ENCODE assay signal across 19 cellular contexts in genomic region chr7:131038153-131038552, GRCh38.
DNase-seq lines count a peak whose midpoint lies in the region; ATAC-seq and TF ChIP-seq lines count a peak whose summit lies in the region.
"Had no signal": no experiment of that assay in that cellular context is flagged by ENCODE, and none has a peak within 500 bp of the region (broad histone marks: within the 10 kb centered on the region; RNA-seq: fewer than 3 reads in every experiment).

No MANE protein-coding gene starts in this region.

- DNase-seq in activated CD8-positive, alpha-beta T cell treated with anti-CD3 and anti-CD28 coated beads for 36 hours: no peak
- no peak for DNase-seq in activated CD8-positive, alpha-beta T cell treated with anti-CD3 and anti-CD28 coated beads, Interleukin-2, amount 10 ng/mL, durations not matched to agents 7 days and 5 days
- no peak for DNase-seq in DND-41
- no peak for DNase-seq in activated naive CD8-positive, alpha-beta T cell treated with anti-CD3 and anti-CD28 coated beads for 36 hours
- DNase-seq in psoas muscle: no peak
- DNase-seq in NCI-H1417 treated with DMSO at 0.1 percent for 48 hours (lab: John Stamatoyannopoulos, UW): no peak
- no peak for DNase-seq in AG08396 (ENCODE audit: low spot score)
- DNase-seq: amygdala, foreskin melanocyte, left lung, NCI-H1092 treated with DMSO at 0.1 percent for 48 hours, NCI-H748 treated with DMSO at 0.1 percent for 48 hours, WERI-Rb-1 had no signal

- H3K36me3 ChIP-seq in DND-41 (ENCODE audit: insufficient read depth, low read length) (peaks cover 8% of the 10 kb centered on the region; the same call in 1 of the 2 replicates), psoas muscle (ENCODE audit: insufficient read depth in 1 of 2, low read depth in 1 of 2) (peaks cover 0 to under 1% of the 10 kb centered on the region in 2 donors)
- H3K36me3 ChIP-seq: left lung, WERI-Rb-1 had no signal

- peaks cover 34% of the 10 kb centered on the region for H3K36me3 Mint-ChIP-seq in activated CD8-positive, alpha-beta T cell treated with anti-CD3 and anti-CD28 coated beads for 36 hours (ENCODE audit: low read depth)
- H3K36me3 Mint-ChIP-seq in activated CD8-positive, alpha-beta T cell treated with anti-CD3 and anti-CD28 coated beads, Interleukin-2, amount 10 ng/mL, durations not matched to agents 7 days and 5 days (ENCODE audit: low read depth): no peaks in the 10 kb centered on the region
- H3K36me3 Mint-ChIP-seq in activated naive CD8-positive, alpha-beta T cell treated with anti-CD3 and anti-CD28 coated beads for 36 hours: peaks cover 30% of the 10 kb centered on the region

- no peak overlapping the region for H3K4me3 ChIP-seq in DND-41 (ENCODE audit: low read depth in 1 of 2, low read length in 2 of 2)
- no peak overlapping the region for H3K4me3 ChIP-seq in psoas muscle
- H3K4me3 ChIP-seq: left lung, smooth muscle cell had no signal

- H3K4me2 ChIP-seq in DND-41 (ENCODE audit: insufficient read depth, low read length): 0 out of 2 replicates have a peak overlapping the region, but pooled peaks have one; percentile 6
- H3K4me2 ChIP-seq: KMS-11, smooth muscle cell had no signal

- peaks cover 17% of the 10 kb centered on the region for H4K20me1 ChIP-seq in DND-41 (ENCODE audit: insufficient read depth, low read length)

- intact Hi-C loops in activated CD8-positive, alpha-beta T cell treated with anti-CD3 and anti-CD28 coated beads for 36 hours (cut with micrococcal nuclease): no loop called here
- intact Hi-C loops in psoas muscle (cut with DNase I): loop anchor here (5.0 kb wide), 2 partner anchors 41 to 56 kb away; no protein-coding TSS in a partner anchor

- H2AFZ ChIP-seq in DND-41 (ENCODE audit: low read depth, low read length): no peak overlapping the region
- H2AFZ ChIP-seq: parathyroid adenoma had no signal

- no peak overlapping the region for H3K9ac ChIP-seq in DND-41 (ENCODE audit: low read depth, low read length)
- H3K9ac ChIP-seq: KMS-11, parathyroid adenoma had no signal

- POLR2A ChIA-PET in activated CD8-positive, alpha-beta T cell treated with anti-CD3 and anti-CD28 coated beads for 36 hours (lab: Charles Lee): interaction anchor here (1.0 to 3.9 kb wide), 5 partner anchors 29 to 98 kb away, joined by 3 to 41 read pairs (median 3); no protein-coding TSS in a partner anchor
- POLR2A ChIA-PET in activated CD8-positive, alpha-beta T cell treated with anti-CD3 and anti-CD28 coated beads, Interleukin-2, amount 10 ng/mL, durations not matched to agents 7 days and 5 days (lab: Charles Lee): interaction anchor here (0.5 kb wide), 1 partner anchor 141 kb away, joined by 3 read pairs; no protein-coding TSS in a partner anchor

- no peaks in the 10 kb centered on the region for H3K27me3 ChIP-seq in DND-41 (ENCODE audit: insufficient read depth, low read length, poor library complexity)
- no peaks in the 10 kb centered on the region for H3K27me3 ChIP-seq in psoas muscle (ENCODE audit: insufficient read depth in 3 of 3, low read length in 2 of 3)
- H3K27me3 ChIP-seq: left lung had no signal

- CTCF ChIA-PET in activated CD8-positive, alpha-beta T cell treated with anti-CD3 and anti-CD28 coated beads for 36 hours (lab: Charles Lee): interaction anchor here (1.0 to 7.1 kb wide), 5 partner anchors 11 to 141 kb away, joined by 3 to 208 read pairs (median 3); no protein-coding TSS in a partner anchor
- CTCF ChIA-PET in activated CD8-positive, alpha-beta T cell treated with anti-CD3 and anti-CD28 coated beads, Interleukin-2, amount 10 ng/mL, durations not matched to agents 7 days and 5 days (lab: Charles Lee): interaction anchor here (0.5 to 4.9 kb wide), 7 partner anchors 10 to 162 kb away, joined by 3 to 132 read pairs (median 3); no protein-coding TSS in a partner anchor

- H3K79me2 ChIP-seq in DND-41 (ENCODE audit: insufficient read depth, low read length): peaks cover 97% of the 10 kb centered on the region

- no peak overlapping the region for H3K4me3 Mint-ChIP-seq in activated CD8-positive, alpha-beta T cell treated with anti-CD3 and anti-CD28 coated beads for 36 hours
- H3K4me3 Mint-ChIP-seq in activated CD8-positive, alpha-beta T cell treated with anti-CD3 and anti-CD28 coated beads, Interleukin-2, amount 10 ng/mL, durations not matched to agents 7 days and 5 days: no peak overlapping the region
- H3K4me3 Mint-ChIP-seq in activated naive CD8-positive, alpha-beta T cell treated with anti-CD3 and anti-CD28 coated beads for 36 hours: no peak overlapping the region
- H3K4me3 Mint-ChIP-seq: CD14-positive monocyte had no signal

- no peak for TF ChIP-seq CTCF in activated CD8-positive, alpha-beta T cell treated with anti-CD3 and anti-CD28 coated beads for 36 hours (IDR thresholded peaks at IDR 0.05)
- TF ChIP-seq CTCF in DND-41 (IDR thresholded peaks at IDR 0.05; ENCODE audit: borderline replicate concordance, extremely low read depth, low read length, poor library complexity, severe bottlenecking) (no peak), psoas muscle (IDR thresholded peaks at IDR 0.05) (no peak)

- H3K4me1 ChIP-seq in DND-41 (ENCODE audit: insufficient read depth, low read length) (peaks cover 54% of the 10 kb centered on the region), psoas muscle (peaks cover 67% of the 10 kb centered on the region)

- H3K27ac ChIP-seq in DND-41 (ENCODE audit: low read length) (peak overlapping the region; percentile 17; the same call in 1 of the 2 replicates), psoas muscle (peak overlapping the region; percentile 54)
- H3K27ac ChIP-seq: HL-60, KMS-11, parathyroid adenoma, WERI-Rb-1 had no signal

- H3K4me1 Mint-ChIP-seq in activated CD8-positive, alpha-beta T cell treated with anti-CD3 and anti-CD28 coated beads for 36 hours (ENCODE audit: low read depth): peaks cover 75% of the 10 kb centered on the region
- H3K4me1 Mint-ChIP-seq in activated CD8-positive, alpha-beta T cell treated with anti-CD3 and anti-CD28 coated beads, Interleukin-2, amount 10 ng/mL, durations not matched to agents 7 days and 5 days (ENCODE audit: low read depth): peaks cover 40% of the 10 kb centered on the region
- H3K4me1 Mint-ChIP-seq in activated naive CD8-positive, alpha-beta T cell treated with anti-CD3 and anti-CD28 coated beads for 36 hours: peaks cover 71% of the 10 kb centered on the region

- ATAC-seq in activated CD8-positive, alpha-beta T cell treated with anti-CD3 and anti-CD28 coated beads for 36 hours: no peak
- no peak for ATAC-seq in activated CD8-positive, alpha-beta T cell treated with anti-CD3 and anti-CD28 coated beads, Interleukin-2, amount 10 ng/mL, durations not matched to agents 7 days and 5 days
- ATAC-seq in DND-41 (ENCODE audit: insufficient read depth, low read depth) (no peak), psoas muscle (peak in 1 of 4 donors; percentile 16), HG02884 (IDR thresholded peaks at IDR 0.05; ENCODE audit: unreplicated experiment) (no peak)
- ATAC-seq: left lung had no signal

- no peaks in the 10 kb centered on the region for H3K9me3 ChIP-seq in DND-41 (ENCODE audit: insufficient read depth, low read length, severe bottlenecking)
- H3K9me3 ChIP-seq in psoas muscle: no peaks in the 10 kb centered on the region
- H3K9me3 ChIP-seq: left lung had no signal

- no peaks in the 10 kb centered on the region for H3K27me3 Mint-ChIP-seq in activated CD8-positive, alpha-beta T cell treated with anti-CD3 and anti-CD28 coated beads for 36 hours
- no peaks in the 10 kb centered on the region for H3K27me3 Mint-ChIP-seq in activated CD8-positive, alpha-beta T cell treated with anti-CD3 and anti-CD28 coated beads, Interleukin-2, amount 10 ng/mL, durations not matched to agents 7 days and 5 days (ENCODE audit: low read depth)
- no peaks in the 10 kb centered on the region for H3K27me3 Mint-ChIP-seq in activated naive CD8-positive, alpha-beta T cell treated with anti-CD3 and anti-CD28 coated beads for 36 hours

- no peaks in the 10 kb centered on the region for H3K9me3 Mint-ChIP-seq in activated CD8-positive, alpha-beta T cell treated with anti-CD3 and anti-CD28 coated beads for 36 hours
- no peaks in the 10 kb centered on the region for H3K9me3 Mint-ChIP-seq in activated CD8-positive, alpha-beta T cell treated with anti-CD3 and anti-CD28 coated beads, Interleukin-2, amount 10 ng/mL, durations not matched to agents 7 days and 5 days (ENCODE audit: insufficient read depth)
- no peaks in the 10 kb centered on the region for H3K9me3 Mint-ChIP-seq in activated naive CD8-positive, alpha-beta T cell treated with anti-CD3 and anti-CD28 coated beads for 36 hours

- 76 to 84% (median 76%) methylated on average over 3 of the region's 3 CpGs for WGBS in psoas muscle, 3 donors

- peak overlapping the region; percentile 79 for H3K27ac Mint-ChIP-seq in activated CD8-positive, alpha-beta T cell treated with anti-CD3 and anti-CD28 coated beads for 36 hours
- H3K27ac Mint-ChIP-seq in activated CD8-positive, alpha-beta T cell treated with anti-CD3 and anti-CD28 coated beads, Interleukin-2, amount 10 ng/mL, durations not matched to agents 7 days and 5 days: no peak overlapping the region
- H3K27ac Mint-ChIP-seq in activated naive CD8-positive, alpha-beta T cell treated with anti-CD3 and anti-CD28 coated beads for 36 hours: peak overlapping the region; percentile 47
